In genomic region chr17:3532859-3533142, GRCh38 we compare ENCODE assay signal across 24 cellular contexts. TPM values are rescaled to one million over a fixed set of nuclear protein-coding genes. Genes with fewer than 3 reads are reported as not detected.
DNase-seq lines count a peak whose midpoint lies in the region; ATAC-seq and TF ChIP-seq lines count a peak whose summit lies in the region.
"Had no signal": no experiment of that assay in that cellular context is flagged by ENCODE, and none has a peak within 500 bp of the region (broad histone marks: within the 10 kb centered on the region; RNA-seq: fewer than 3 reads in every experiment).

No MANE protein-coding gene starts in this region.

- 95% methylated on average over 10 of the region's 10 CpGs for WGBS in right cardiac atrium
- 93% methylated on average over 9 of the region's 10 CpGs for WGBS in hepatocyte (ENCODE audit: low lambda C conversion rate, missing lambda C conversion rate)

- no peak for ATAC-seq in right cardiac atrium
- no peak for ATAC-seq in HG02759 (IDR thresholded peaks at IDR 0.05; ENCODE audit: unreplicated experiment)
- ATAC-seq in GM19397 (IDR thresholded peaks at IDR 0.05; ENCODE audit: unreplicated experiment): no peak
- ATAC-seq: GM12878 had no signal

- no peaks in the 10 kb centered on the region for H3K9me2 ChIP-seq in hepatocyte (replicated peaks; ENCODE audit: insufficient read depth)

- H3K27ac ChIP-seq in left ventricle myocardium inferior (replicated peaks): peak overlapping the region; percentile 84
- H3K27ac ChIP-seq in right cardiac atrium (ENCODE audit: low read length): no peak overlapping the region
- H3K27ac ChIP-seq in hepatocyte: no peak overlapping the region
- H3K27ac ChIP-seq in osteoblast (ENCODE audit: low read depth, low read length): no peak overlapping the region
- H3K27ac ChIP-seq: BLaER1 treated with 17β-estradiol and CSF1 and Interleukin-3, amounts not matched to agents 10 nM and 100 nM; GM23248; RWPE1 had no signal

- H3K4me3 ChIP-seq in left ventricle myocardium inferior (no peak overlapping the region), right cardiac atrium (ENCODE audit: low read length) (no peak overlapping the region), hepatocyte (no peak overlapping the region), osteoblast (ENCODE audit: insufficient read depth, low read length) (no peak overlapping the region)
- H3K4me3 ChIP-seq: BLaER1 treated with 17β-estradiol and CSF1 and Interleukin-3, amounts not matched to agents 10 nM and 100 nM; GM12878; GM23248 had no signal

- intact Hi-C loops in left ventricle myocardium inferior (cut with micrococcal nuclease) (no loop called here), right cardiac atrium (cut with DNase I) (loop anchor here in 2 of 4 donors (10.0 kb wide), 1 partner anchor 102 kb away; the partner anchor contains the start of genes CTNS (in 2 of the 2) and SHPK (in 2 of the 2))

- H3K4me1 ChIP-seq in left ventricle myocardium inferior: peaks cover 52% of the 10 kb centered on the region
- H3K4me1 ChIP-seq in right cardiac atrium (ENCODE audit: control insufficient read depth, insufficient read depth, low read length): peaks cover 8% of the 10 kb centered on the region
- peaks cover 32% of the 10 kb centered on the region for H3K4me1 ChIP-seq in hepatocyte (ENCODE audit: insufficient read depth)
- peaks cover 4% of the 10 kb centered on the region for H3K4me1 ChIP-seq in osteoblast (ENCODE audit: insufficient read depth, low read length)

- H2AFZ ChIP-seq in hepatocyte: no peak overlapping the region
- no peak overlapping the region for H2AFZ ChIP-seq in osteoblast (ENCODE audit: low read length)
- H2AFZ ChIP-seq: GM23248 had no signal

- H3K79me2 ChIP-seq in hepatocyte (no peaks in the 10 kb centered on the region), osteoblast (ENCODE audit: insufficient read depth, low read length) (no peaks in the 10 kb centered on the region)

- no peaks in the 10 kb centered on the region for H3K27me3 ChIP-seq in left ventricle myocardium inferior (ENCODE audit: low read depth)
- no peaks in the 10 kb centered on the region for H3K27me3 ChIP-seq in right cardiac atrium (ENCODE audit: control insufficient read depth, insufficient read depth)
- no peaks in the 10 kb centered on the region for H3K27me3 ChIP-seq in hepatocyte
- H3K27me3 ChIP-seq in osteoblast (ENCODE audit: insufficient read depth, low read length): no peaks in the 10 kb centered on the region
- H3K27me3 ChIP-seq: BLaER1 treated with 17β-estradiol and CSF1 and Interleukin-3, amounts not matched to agents 10 nM and 100 nM had no signal

- TF ChIP-seq CTCF in left ventricle myocardium inferior (IDR thresholded peaks at IDR 0.05; ENCODE audit: borderline replicate concordance): no peak
- no peak for TF ChIP-seq CTCF in hepatocyte (IDR thresholded peaks at IDR 0.05; ENCODE audit: poor library complexity)
- no peak for TF ChIP-seq CTCF in osteoblast (IDR thresholded peaks at IDR 0.05; ENCODE audit: extremely low read depth, low read depth, low read length)

- DNase-seq in left ventricle myocardium inferior (no peak), right cardiac atrium (no peak), hepatocyte (ENCODE audit: low spot score) (peak; percentile 1), osteoblast (ENCODE audit: insufficient read length, low spot score, missing footprints) (peak; percentile 43), hippocampal formation (lab: John Stamatoyannopoulos, UW) (no peak)
- no peak for DNase-seq in NK-92 treated with Interleukin-12 subunit alpha and Interleukin-12 subunit beta, amount 100 ng/mL, for 24 hours (lab: John Stamatoyannopoulos, UW)
- DNase-seq: 8988T; CD4-positive, alpha-beta memory T cell; DND-41; GM23248; HCEC 1CT; MV-4-11; NCI-H1105 treated with DMSO at 0.1 percent for 48 hours; NCI-H2029 treated with DMSO at 0.1 percent for 48 hours; NCI-H226; NCI-H510A treated with DMSO at 0.1 percent for 48 hours; NCI-H748 treated with DMSO at 0.1 percent for 48 hours; SHP77 treated with DMSO at 0.1 percent for 48 hours had no signal

- H3K36me3 ChIP-seq in left ventricle myocardium inferior (no peaks in the 10 kb centered on the region), hepatocyte (replicated peaks; ENCODE audit: insufficient read depth, low read depth) (no peaks in the 10 kb centered on the region), osteoblast (ENCODE audit: insufficient read depth, low read length) (no peaks in the 10 kb centered on the region)
- H3K36me3 ChIP-seq: BLaER1 treated with 17β-estradiol and CSF1 and Interleukin-3, amounts not matched to agents 10 nM and 100 nM had no signal

- H3K9me3 ChIP-seq in left ventricle myocardium inferior (replicated peaks) (no peaks in the 10 kb centered on the region), right cardiac atrium (ENCODE audit: control insufficient read depth, low read length) (no peaks in the 10 kb centered on the region), hepatocyte (ENCODE audit: low read depth) (no peaks in the 10 kb centered on the region), osteoblast (ENCODE audit: low read depth, low read length) (no peaks in the 10 kb centered on the region)

- no peak overlapping the region for H3K4me2 ChIP-seq in hepatocyte
- H3K4me2 ChIP-seq in osteoblast (ENCODE audit: insufficient read depth, low read length): no peak overlapping the region

- H4K20me1 ChIP-seq in hepatocyte (ENCODE audit: insufficient read depth, poor library complexity, severe bottlenecking) (no peaks in the 10 kb centered on the region), osteoblast (ENCODE audit: insufficient read depth, low read length) (no peaks in the 10 kb centered on the region)
- H4K20me1 ChIP-seq: BLaER1 treated with 17β-estradiol and CSF1 and Interleukin-3, amounts not matched to agents 10 nM and 100 nM had no signal

RNA-seq across cellular contexts. Expression of gene TRPV3, which starts 24.8 kb away (rescaled TPM):
- total RNA-seq in left ventricle myocardium inferior (1.0 TPM), right cardiac atrium (1 to 10 TPM; 2.6 to 3.3 (median 2.8) TPM), hepatocyte (2.6 and 8.1 TPM in 2 replicates), osteoblast (0.29 and 0.36 TPM in 2 replicates)
- polyA plus RNA-seq in right cardiac atrium (1.6 TPM), hepatocyte (1.4 and 2.5 TPM in 2 replicates)
- polyA plus RNA-seq: CD4-positive, alpha-beta memory T cell had no signal

RNA-seq across cellular contexts. Expression of gene ASPA, which starts 57.0 kb away (rescaled TPM):
- total RNA-seq in left ventricle myocardium inferior (2.8 TPM), right cardiac atrium (1 to 10 TPM; 1.6 to 5.5 (median 2.5) TPM), hepatocyte (0.27 and 1.2 TPM in 2 replicates), osteoblast (0.36 and 0.59 TPM in 2 replicates)
- polyA plus RNA-seq in right cardiac atrium (1.6 TPM), hepatocyte (0.08 and 0.66 TPM in 2 replicates)
- total RNA-seq: CD4-positive, alpha-beta memory T cell; GM12878; GM23248 had no signal
- polyA plus RNA-seq: CD4-positive, alpha-beta memory T cell; IgD-negative memory B cell had no signal

Comparison
In these comparisons a context has a peak if more than half of its experiments do, and no peak if none do; other contexts are left out.
1. DNase-seq: peak in hepatocyte (single experiment) and osteoblast (single experiment); none in left ventricle myocardium inferior (single experiment), right cardiac atrium (0 of 3), hippocampal formation (0 of 2) and NK-92 treated with Interleukin-12 subunit alpha and Interleukin-12 subunit beta, amount 100 ng/mL, for 24 hours (single experiment).